10 cellular contexts compared by ENCODE assay signal in genomic region chr10:59903871-59904270, GRCh38. TPM values are rescaled to one million over a fixed set of nuclear protein-coding genes. Genes with fewer than 3 reads are reported as not detected.
DNase-seq lines count a peak whose midpoint lies in the region; ATAC-seq and TF ChIP-seq lines count a peak whose summit lies in the region.
"Had no signal": no experiment of that assay in that cellular context is flagged by ENCODE, and none has a peak within 500 bp of the region (broad histone marks: within the 10 kb centered on the region; RNA-seq: fewer than 3 reads in every experiment).

No MANE protein-coding gene starts in this region.

- H3K79me2 ChIP-seq in KMS-11 (ENCODE audit: insufficient read depth, low read depth) = peaks cover 69% of the 10 kb centered on the region; the same call in 1 of the 2 replicates

- intact Hi-C loops in mucosa of descending colon (cut with DNase I, micrococcal nuclease) = no loop called here

- H3K27me3 Mint-ChIP-seq in nephron progenitor cell (ENCODE audit: low read depth, poor library complexity) = no peaks in the 10 kb centered on the region

- H3K4me2 ChIP-seq in BLaER1 = peak overlapping the region; percentile 85
- H3K4me2 ChIP-seq in KMS-11 = peak overlapping the region; percentile 92; the same call in 1 of the 2 replicates

- peaks cover 68% of the 10 kb centered on the region for H3K4me1 ChIP-seq in BLaER1
- H3K4me1 ChIP-seq in KMS-11 (ENCODE audit: low read depth, poor library complexity, severe bottlenecking) = peaks cover 27% of the 10 kb centered on the region
- H3K4me1 ChIP-seq in mucosa of descending colon (ENCODE audit: low read depth) = peaks cover 53% of the 10 kb centered on the region

- H3K9me3 Mint-ChIP-seq in nephron progenitor cell = no peaks in the 10 kb centered on the region

- H3K4me3 Mint-ChIP-seq in nephron progenitor cell = peak overlapping the region; percentile 98

- H4K20me1 ChIP-seq in BLaER1 (peaks cover 71% of the 10 kb centered on the region), KMS-11 (ENCODE audit: insufficient read depth) (0 out of 2 replicates have a peak, but pooled peaks cover 3% of the 10 kb centered on the region)

- DNase-seq in choroid plexus epithelial cell (ENCODE audit: low read depth) = peak; percentile 41
- DNase-seq in nephron progenitor cell = no peak
- DNase-seq in mucosa of descending colon = no peak
- DNase-seq in HPDE6-E6E7 (ENCODE audit: extremely low spot score) = no peak
- DNase-seq in SW 1271 (lab: John Stamatoyannopoulos, UW) = no peak
- DNase-seq in activated CD4-positive, alpha-beta T cell treated with anti-CD3 and anti-CD28 coated beads for 48 hours = no peak
- DNase-seq: left ventricle myocardium superior, NCI-H446 had no signal

- H3K9ac ChIP-seq in BLaER1 = peak overlapping the region; percentile 96; the same call in 1 of the 2 replicates
- H3K9ac ChIP-seq in KMS-11 = no peak overlapping the region

- peaks cover 76% of the 10 kb centered on the region for H3K4me1 Mint-ChIP-seq in nephron progenitor cell

- no peaks in the 10 kb centered on the region for H3K27me3 ChIP-seq in BLaER1
- H3K27me3 ChIP-seq in KMS-11 (ENCODE audit: insufficient read depth, low read depth) = no peaks in the 10 kb centered on the region

- no peak overlapping the region for H2AFZ ChIP-seq in KMS-11 (ENCODE audit: low read depth)

- no peak overlapping the region for H3K27ac Mint-ChIP-seq in nephron progenitor cell

- peaks cover 4% of the 10 kb centered on the region for H3K36me3 Mint-ChIP-seq in nephron progenitor cell (ENCODE audit: low read depth)

- ATAC-seq in mucosa of descending colon = no peak
- ATAC-seq: left ventricle myocardium superior had no signal

- H3K4me3 ChIP-seq in BLaER1 = no peak overlapping the region; the same call in 1 of the 2 replicates
- H3K4me3 ChIP-seq in KMS-11 (IDR thresholded peaks at IDR 0.05; ENCODE audit: insufficient read depth, low read depth, low read length) = no peak overlapping the region
- H3K4me3 ChIP-seq in choroid plexus epithelial cell (ENCODE audit: low read depth, low read length) = no peak overlapping the region
- H3K4me3 ChIP-seq in mucosa of descending colon = no peak overlapping the region

- H3K9me3 ChIP-seq in BLaER1 (no peaks in the 10 kb centered on the region), mucosa of descending colon (no peaks in the 10 kb centered on the region)

- TF ChIP-seq CTCF in KMS-11 (conservative IDR thresholded peaks at IDR 0.05; ENCODE audit: low read depth, low read length) (no peak), choroid plexus epithelial cell (conservative IDR thresholded peaks at IDR 0.05; ENCODE audit: low read depth, low read length) (no peak), nephron progenitor cell (IDR thresholded peaks at IDR 0.05) (no peak), mucosa of descending colon (IDR thresholded peaks at IDR 0.05) (no peak)

- H3K36me3 ChIP-seq in BLaER1 (peaks cover 29% of the 10 kb centered on the region; the same call in 1 of the 2 replicates), KMS-11 (ENCODE audit: insufficient read depth) (no peaks in the 10 kb centered on the region), mucosa of descending colon (ENCODE audit: low read depth) (no peaks in the 10 kb centered on the region)

- H3K27ac ChIP-seq in BLaER1 (no peak overlapping the region), KMS-11 (no peak overlapping the region)

RNA-seq across cellular contexts. Expression of gene CCDC6, which starts 2.5 kb away (rescaled TPM):
- total RNA-seq in mucosa of descending colon = 10 to 100 TPM; 54.5 to 73.1 (median 62.7) TPM
